In genomic region chr17:1735834-1736347, GRCh38 we compare ENCODE assay signal across 19 cellular contexts. TPM values are rescaled to one million over a fixed set of nuclear protein-coding genes. Genes with fewer than 3 reads are reported as not detected.
DNase-seq lines count a peak whose midpoint lies in the region; ATAC-seq and TF ChIP-seq lines count a peak whose summit lies in the region.
"Had no signal": no experiment of that assay in that cellular context is flagged by ENCODE, and none has a peak within 500 bp of the region (broad histone marks: within the 10 kb centered on the region; RNA-seq: fewer than 3 reads in every experiment).

No MANE protein-coding gene starts in this region.

- intact Hi-C loops in MCF 10A (cut with micrococcal nuclease) = no loop called here
- intact Hi-C loops in mammary epithelial cell (cut with micrococcal nuclease) = no loop called here
- intact Hi-C loops in testis (cut with DNase I; ENCODE audit: low total_unique reads) = no loop called here

- 100% methylated on average over 2 of the region's 17 CpGs for WGBS in mammary epithelial cell (ENCODE audit: low coverage, missing lambda C conversion rate)
- 89 to 100% methylated on average over 1 to 17 of the region's 17 CpGs for WGBS in testis, 2 donors

- no TSS peak for BruUV-seq in MCF 10A (replicated peaks; lab: Mats Ljungman, UMichigan)
- no TSS peak for BruUV-seq in mammary epithelial cell (replicated peaks; lab: Mats Ljungman, UMichigan)

- in situ Hi-C loops in mammary epithelial cell (cut with MboI; ENCODE audit: low sequenced_read_pairs in 2 of 2) = no loop called here

- H3K4me1 ChIP-seq in mammary epithelial cell (ENCODE audit: insufficient read depth, low read length) = peaks cover 18% of the 10 kb centered on the region
- H3K4me1 ChIP-seq in testis = peaks cover 50% of the 10 kb centered on the region
- H3K4me1 ChIP-seq: body of pancreas, parathyroid adenoma had no signal

- H4K20me1 ChIP-seq in mammary epithelial cell (ENCODE audit: insufficient read depth, low read length) = no peaks in the 10 kb centered on the region

- H3K36me3 ChIP-seq in mammary epithelial cell (ENCODE audit: insufficient read depth, low read length) (no peaks in the 10 kb centered on the region), testis (ENCODE audit: low read depth, missing control alignments) (no peaks in the 10 kb centered on the region)

- ATAC-seq in T-helper 17 cell = no peak
- ATAC-seq: activated CD8-positive, alpha-beta memory T cell treated with anti-CD3 and anti-CD28 coated beads, Interleukin-2, amount 10 ng/mL, durations not matched to agents 7 days and 5 days had no signal

- no peaks in the 10 kb centered on the region for H3K9me3 Mint-ChIP-seq in MCF 10A (ENCODE audit: unreplicated experiment)
- H3K9me3 Mint-ChIP-seq: CD4-positive, alpha-beta T cell; stimulated activated naive CD8-positive, alpha-beta T cell treated with anti-CD3 and anti-CD28 coated beads, Interleukin-15, Interleukin-2, amounts not matched to agents 100 ng/mL and 50 ng/mL, for 24 hours had no signal

- H3K36me3 Mint-ChIP-seq in MCF 10A (ENCODE audit: insufficient read depth, unreplicated experiment) (peaks cover 51% of the 10 kb centered on the region), T-helper 17 cell (ENCODE audit: low read depth) (peaks cover 3% of the 10 kb centered on the region)

- dilution Hi-C loops in mammary epithelial cell (cut with HindIII; ENCODE audit: low sequenced_read_pairs) = no loop called here

- no peak for TF ChIP-seq POLR2A in testis (IDR thresholded peaks at IDR 0.05)

- H3K4me3 Mint-ChIP-seq in MCF 10A (ENCODE audit: unreplicated experiment) (no peak overlapping the region), T-helper 17 cell (no peak overlapping the region)
- H3K4me3 Mint-ChIP-seq: activated CD8-positive, alpha-beta memory T cell treated with anti-CD3 and anti-CD28 coated beads, Interleukin-2, amount 10 ng/mL, durations not matched to agents 7 days and 5 days; CD4-positive, alpha-beta T cell; stimulated activated naive CD8-positive, alpha-beta T cell treated with anti-CD3 and anti-CD28 coated beads, Interleukin-15, Interleukin-2, amounts not matched to agents 100 ng/mL and 50 ng/mL, for 24 hours had no signal

- no peaks in the 10 kb centered on the region for H3K27me3 ChIP-seq in mammary epithelial cell (ENCODE audit: insufficient read depth, low read length)
- no peaks in the 10 kb centered on the region for H3K27me3 ChIP-seq in testis
- H3K27me3 ChIP-seq: body of pancreas had no signal

- H3K4me3 ChIP-seq in mammary epithelial cell (replicated peaks in 1 of 3; ENCODE audit: insufficient read depth in 1 of 3, low read depth in 2 of 3, low read length in 3 of 3) = no peak overlapping the region
- no peak overlapping the region for H3K4me3 ChIP-seq in testis
- H3K4me3 ChIP-seq: body of pancreas had no signal

- no peak overlapping the region for H3K27ac ChIP-seq in mammary epithelial cell (ENCODE audit: insufficient read depth, low read depth, low read length)
- peak overlapping the region; percentile 84 to 89 for H3K27ac ChIP-seq in testis
- H3K27ac ChIP-seq: body of pancreas, parathyroid adenoma had no signal

- H3K4me2 ChIP-seq in mammary epithelial cell (ENCODE audit: insufficient read depth, low read depth, low read length) = no peak overlapping the region

- H3K79me2 ChIP-seq in mammary epithelial cell (ENCODE audit: insufficient read depth, low read length) = no peaks in the 10 kb centered on the region
- H3K79me2 ChIP-seq: parathyroid adenoma had no signal

- H3K9ac ChIP-seq in mammary epithelial cell (ENCODE audit: insufficient read depth, low read length) = no peak overlapping the region
- H3K9ac ChIP-seq: parathyroid adenoma had no signal

- H3K27ac Mint-ChIP-seq in MCF 10A (ENCODE audit: low read depth, unreplicated experiment) (peak overlapping the region; percentile 31), T-helper 17 cell (peak overlapping the region; percentile 87)
- H3K27ac Mint-ChIP-seq: activated CD8-positive, alpha-beta memory T cell treated with anti-CD3 and anti-CD28 coated beads, Interleukin-2, amount 10 ng/mL, durations not matched to agents 7 days and 5 days had no signal

- CTCF ChIA-PET in MCF 10A (lab: Yijun Ruan, JAX) = interaction anchor here (1.0 kb wide), 1 partner anchor 19 kb away, joined by 3 read pairs; no protein-coding TSS in a partner anchor
- CTCF ChIA-PET in mammary epithelial cell (lab: Charles Lee; ENCODE audit: low non-redundant PET) = no interaction called here

- H3K4me1 Mint-ChIP-seq in MCF 10A (ENCODE audit: insufficient read depth, unreplicated experiment) (peaks cover 4% of the 10 kb centered on the region), T-helper 17 cell (peaks cover 9% of the 10 kb centered on the region)

- H3K27me3 Mint-ChIP-seq in MCF 10A (ENCODE audit: insufficient read depth, unreplicated experiment) = no peaks in the 10 kb centered on the region
- H3K27me3 Mint-ChIP-seq in T-helper 17 cell = no peaks in the 10 kb centered on the region
- H3K27me3 Mint-ChIP-seq: activated CD8-positive, alpha-beta memory T cell treated with anti-CD3 and anti-CD28 coated beads, Interleukin-2, amount 10 ng/mL, durations not matched to agents 7 days and 5 days; CD4-positive, alpha-beta T cell; stimulated activated naive CD8-positive, alpha-beta T cell treated with anti-CD3 and anti-CD28 coated beads, Interleukin-15, Interleukin-2, amounts not matched to agents 100 ng/mL and 50 ng/mL, for 24 hours had no signal

- H3K9me3 ChIP-seq in mammary epithelial cell (replicated peaks; ENCODE audit: insufficient read depth, low read length) (no peaks in the 10 kb centered on the region), T-helper 17 cell (ENCODE audit: control insufficient read depth, low read length, poor library complexity, severe bottlenecking) (no peaks in the 10 kb centered on the region), testis (no peaks in the 10 kb centered on the region)
- H3K9me3 ChIP-seq: body of pancreas had no signal

- H2AFZ ChIP-seq in mammary epithelial cell (ENCODE audit: low read depth, low read length) = no peak overlapping the region
- H2AFZ ChIP-seq: parathyroid adenoma had no signal

- TF ChIP-seq CTCF in MCF 10A (IDR thresholded peaks at IDR 0.05; ENCODE audit: unreplicated experiment) (no peak), mammary epithelial cell (conservative IDR thresholded peaks at IDR 0.05 in 1 of 2, IDR thresholded peaks at IDR 0.05 in 1 of 2; ENCODE audit: extremely low read depth in 1 of 2, insufficient read depth in 1 of 2, low read depth in 1 of 2, low read length in 2 of 2) (no peak), testis (IDR thresholded peaks at IDR 0.05) (no peak)

- POLR2A ChIA-PET in MCF 10A (lab: Yijun Ruan, JAX) = interaction anchor here (1.2 to 1.3 kb wide), 2 partner anchors 11 kb away, joined by 3 read pairs; no protein-coding TSS in a partner anchor

- DNase-seq in MCF 10A (ENCODE audit: unreplicated experiment) (no peak), mammary epithelial cell (no peak), T-helper 17 cell (no peak), iPS-NIHi11 (ENCODE audit: low spot score) (peak; percentile 55), testis (no peak), NCI-H1105 treated with DMSO at 0.1 percent for 48 hours (lab: John Stamatoyannopoulos, UW) (no peak), kidney glomerular epithelial cell (lab: John Stamatoyannopoulos, UW) (no peak)
- DNase-seq in effector CD8-positive, alpha-beta T cell (lab: John Stamatoyannopoulos, UW) = no peak
- DNase-seq: activated CD4-positive, CD25-positive, alpha-beta regulatory T cell treated with anti-CD3 and anti-CD28 coated beads, Interleukin-2, amount 50 U/mL, for 72 hours; activated CD8-positive, alpha-beta memory T cell treated with anti-CD3 and anti-CD28 coated beads, Interleukin-2, amount 10 ng/mL, durations not matched to agents 7 days and 5 days; activated gamma-delta T cell treated with Interleukin-2 at 50 U/mL for 16 hours; CD4-positive, alpha-beta T cell; DND-41; KG1; NCI-H1105 had no signal

RNA-seq across cellular contexts. Expression of gene SERPINF2, which starts 6.8 kb away (rescaled TPM):
- 0.56 and 0.66 TPM in 2 replicates for total RNA-seq in MCF 10A (2022)
- 1 to 10 TPM; 5.7 to 7.3 TPM for total RNA-seq in mammary epithelial cell
- polyA plus RNA-seq in mammary epithelial cell = 10.1 TPM
- polyA minus RNA-seq in mammary epithelial cell = 3.7 TPM
- under 1 TPM; 0.29 to 0.67 TPM for total RNA-seq in T-helper 17 cell
- 10 to 100 TPM; 31.7 to 41.9 TPM for total RNA-seq in testis
- 15.3 TPM for polyA plus RNA-seq in testis (ENCODE audit: insufficient read depth, low read depth, low replicate concordance)

RNA-seq across cellular contexts. Expression of gene WDR81, which starts 11.4 kb away (rescaled TPM):
- total RNA-seq in MCF 10A (2022) (17.4 and 19.4 TPM in 2 replicates), mammary epithelial cell (10 to 100 TPM; 17.8 to 35.5 TPM), T-helper 17 cell (10 to 100 TPM; 38.2 to 41.2 TPM), testis (10 to 100 TPM; 58.4 to 71.4 TPM)
- polyA plus RNA-seq in mammary epithelial cell (10.2 TPM), testis (ENCODE audit: insufficient read depth, low read depth, low replicate concordance) (16.9 TPM)
- polyA minus RNA-seq in mammary epithelial cell = 8.5 TPM

RNA-seq across cellular contexts. Expression of gene TLCD2, which starts 25.7 kb away (rescaled TPM):
- total RNA-seq in MCF 10A (2022) (2.5 and 4.0 TPM in 2 replicates), mammary epithelial cell (1 to 10 TPM; 2.2 to 5.7 TPM), T-helper 17 cell (1 to 10 TPM in 1 of 2 donors, under 1 TPM in 1; 0.26 to 1.4 TPM), testis (1 to 10 TPM; 1.2 to 2.0 TPM)
- polyA plus RNA-seq in mammary epithelial cell (0.87 TPM), testis (ENCODE audit: insufficient read depth, low read depth, low replicate concordance) (1.1 TPM)
- 4.4 TPM for polyA minus RNA-seq in mammary epithelial cell

RNA-seq across cellular contexts. Expression of gene SERPINF1, which starts 26.0 kb away (rescaled TPM):
- total RNA-seq in MCF 10A (2022) (1.8 TPM in 1 of 2 replicates, not detected in the other), mammary epithelial cell (10 to 100 TPM; 10.8 to 89.5 TPM), T-helper 17 cell (under 1 TPM in 1 of 2 donors, not detected in 1; 0.52 TPM), testis (1,000 to 10,000 TPM; 1,211 to 2,317 TPM)
- polyA plus RNA-seq in mammary epithelial cell (85.4 TPM), testis (ENCODE audit: insufficient read depth, low read depth, low replicate concordance) (828 TPM)
- 77.9 TPM for polyA minus RNA-seq in mammary epithelial cell
- total RNA-seq: dermis blood vessel endothelial cell had no signal

RNA-seq across cellular contexts. Expression of gene PRPF8, which starts 51.2 kb away (rescaled TPM):
- total RNA-seq in MCF 10A (2022) (239 and 261 TPM in 2 replicates), mammary epithelial cell (100 to 1,000 TPM; 114 to 243 TPM), T-helper 17 cell (100 to 1,000 TPM; 451 to 472 TPM), testis (100 to 1,000 TPM; 307 to 325 TPM)
- polyA plus RNA-seq in mammary epithelial cell (132 TPM), testis (ENCODE audit: insufficient read depth, low read depth, low replicate concordance) (315 TPM)
- polyA minus RNA-seq in mammary epithelial cell = 482 TPM
